Comparison of ENCODE assay signal across 30 cellular contexts in the genomic region with DNA sequence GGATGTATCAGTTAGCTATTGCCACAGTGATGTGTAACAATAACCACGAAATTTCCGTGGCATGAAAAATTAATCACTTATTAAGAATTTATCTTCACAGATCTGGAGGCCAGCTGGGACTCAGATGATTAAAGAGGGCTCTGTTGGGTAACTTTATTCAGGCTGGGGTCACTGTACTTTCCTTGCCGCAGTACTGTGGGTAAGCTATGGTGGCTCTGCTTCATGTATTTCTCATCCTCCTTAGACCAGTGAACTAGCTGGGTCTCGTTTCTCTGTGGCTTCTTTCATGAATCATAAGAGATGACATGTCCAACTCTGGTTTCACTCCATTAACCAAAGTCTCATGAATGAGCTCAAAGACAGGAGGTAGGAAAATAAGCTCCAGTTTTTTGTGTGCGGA. TPM values are rescaled to one million over a fixed set of nuclear protein-coding genes. Genes with fewer than 3 reads are reported as not detected.
A peak's percentile ranks its signal among the peaks of the same experiment; 100 is the strongest.
DNase-seq lines count a peak whose midpoint lies in the region; ATAC-seq, FAIRE-seq and TF ChIP-seq lines count a peak whose summit lies in the region.
"Had no signal": no experiment of that assay in that cellular context is flagged by ENCODE, and none has a peak within 500 bp of the region (broad histone marks: within the 10 kb centered on the region; RNA-seq: fewer than 3 reads in every experiment).

No MANE protein-coding gene starts in this region.

- H3K27me3 Mint-ChIP-seq in neural progenitor cell (ENCODE audit: insufficient read depth, low read depth): peaks cover 5% of the 10 kb centered on the region
- no peaks in the 10 kb centered on the region for H3K27me3 Mint-ChIP-seq in progenitor cell of endocrine pancreas
- H3K27me3 Mint-ChIP-seq: activated CD4-positive, alpha-beta T cell treated with anti-CD3 and anti-CD28 coated beads for 36 hours had no signal

- no peaks in the 10 kb centered on the region for H3K36me3 Mint-ChIP-seq in neural progenitor cell
- H3K36me3 Mint-ChIP-seq in progenitor cell of endocrine pancreas (ENCODE audit: insufficient read depth): no peaks in the 10 kb centered on the region
- H3K36me3 Mint-ChIP-seq: CD4-positive, CD25-positive, alpha-beta regulatory T cell; natural killer cell treated with Interleukin-12 subunit alpha and Interleukin-12 subunit beta and Interleukin-15 and Interleukin-18, amount 100 ng/mL, for 72 hours had no signal

- no peak overlapping the region for H2AFZ ChIP-seq in mammary epithelial cell (ENCODE audit: low read depth, low read length)
- H2AFZ ChIP-seq in neural progenitor cell (replicated peaks): no peak overlapping the region

- H3K4me1 ChIP-seq in mammary epithelial cell (ENCODE audit: insufficient read depth, low read length): no peaks in the 10 kb centered on the region
- H3K4me1 ChIP-seq in breast epithelium: no peaks in the 10 kb centered on the region
- H3K4me1 ChIP-seq in neural progenitor cell: peaks cover 8% of the 10 kb centered on the region
- H3K4me1 ChIP-seq: body of pancreas, gastroesophageal sphincter, thyroid gland had no signal

- intact Hi-C loops in mammary epithelial cell (cut with micrococcal nuclease): no loop called here
- intact Hi-C loops in breast epithelium (cut with DNase I; ENCODE audit: low total_unique reads): no loop called here

- H3K9me3 Mint-ChIP-seq in neural progenitor cell: peaks cover 7% of the 10 kb centered on the region
- peaks cover 13% of the 10 kb centered on the region for H3K9me3 Mint-ChIP-seq in progenitor cell of endocrine pancreas (ENCODE audit: low read depth)
- H3K9me3 Mint-ChIP-seq: natural killer cell treated with Interleukin-12 subunit alpha and Interleukin-12 subunit beta and Interleukin-15 and Interleukin-18, amount 100 ng/mL, for 72 hours; stimulated activated naive CD8-positive, alpha-beta T cell treated with anti-CD3 and anti-CD28 coated beads, Interleukin-15, Interleukin-2, amounts not matched to agents 100 ng/mL and 50 ng/mL, for 24 hours had no signal

- H3K4me2 ChIP-seq in mammary epithelial cell (ENCODE audit: insufficient read depth, low read depth, low read length) (no peak overlapping the region), neural progenitor cell (no peak overlapping the region)

- H3K27ac ChIP-seq in mammary epithelial cell (ENCODE audit: insufficient read depth, low read depth, low read length) (no peak overlapping the region), breast epithelium (no peak overlapping the region), neural progenitor cell (no peak overlapping the region)
- H3K27ac ChIP-seq: 22Rv1, body of pancreas, gastroesophageal sphincter, ovary, thyroid gland had no signal

- CTCF ChIA-PET in mammary epithelial cell (lab: Charles Lee; ENCODE audit: low non-redundant PET): interaction anchor here (0.6 kb wide), 1 partner anchor 398 kb away, joined by 3 read pairs; no protein-coding TSS in a partner anchor

- no peak for FAIRE-seq in bronchial epithelial cell (lab: Jason Lieb, UNC)
- FAIRE-seq: H54, islet of Langerhans had no signal

- DNase-seq in mammary epithelial cell (peak; percentile 51), breast epithelium (ENCODE audit: low spot score in 2 of 2) (no peak), bronchial epithelial cell (ENCODE audit: low read depth) (peak; percentile 8), neural progenitor cell (ENCODE audit: low spot score) (no peak), SKM-1 (lab: John Stamatoyannopoulos, UW; ENCODE audit: unreplicated experiment) (no peak), progenitor cell of endocrine pancreas (ENCODE audit: low spot score, unreplicated experiment) (no peak)
- DNase-seq in stimulated activated CD4-positive, alpha-beta T cell treated with anti-CD3 and anti-CD28 coated beads, Interleukin-12 subunit alpha, Interleukin-12 subunit beta, amount 100 ng/mL, for 4 hours: no peak
- DNase-seq: activated CD4-positive, alpha-beta T cell treated with anti-CD3 and anti-CD28 coated beads for 36 hours; activated CD8-positive, alpha-beta memory T cell treated with anti-CD3 and anti-CD28 coated beads for 24 hours; activated gamma-delta T cell; activated T-cell treated with anti-CD3 and anti-CD28 coated beads, Interleukin-2, amount 50 U/mL, for 1 hour; body of pancreas; CD4-positive, CD25-positive, alpha-beta regulatory T cell; effector CD8-positive, alpha-beta T cell; NCI-H187; NCI-H526 treated with DMSO at 0.1 percent for 48 hours; ovary; right cardiac atrium; thyroid gland had no signal

- no peak overlapping the region for H3K4me3 ChIP-seq in mammary epithelial cell (replicated peaks in 1 of 3; ENCODE audit: insufficient read depth in 1 of 3, low read depth in 2 of 3, low read length in 3 of 3)
- no peak overlapping the region for H3K4me3 ChIP-seq in breast epithelium
- H3K4me3 ChIP-seq in bronchial epithelial cell (ENCODE audit: low read depth, low read length): no peak overlapping the region
- H3K4me3 ChIP-seq in neural progenitor cell: no peak overlapping the region
- H3K4me3 ChIP-seq: body of pancreas, gastroesophageal sphincter, ovary, thyroid gland had no signal

- H3K27ac Mint-ChIP-seq in neural progenitor cell (no peak overlapping the region), progenitor cell of endocrine pancreas (no peak overlapping the region)
- H3K27ac Mint-ChIP-seq: activated CD4-positive, alpha-beta T cell treated with anti-CD3 and anti-CD28 coated beads for 36 hours; CD4-positive, CD25-positive, alpha-beta regulatory T cell; natural killer cell treated with Interleukin-12 subunit alpha and Interleukin-12 subunit beta and Interleukin-15 and Interleukin-18, amount 100 ng/mL, for 72 hours; stimulated activated naive CD8-positive, alpha-beta T cell treated with anti-CD3 and anti-CD28 coated beads, Interleukin-15, Interleukin-2, amounts not matched to agents 100 ng/mL and 50 ng/mL, for 24 hours had no signal

- TF ChIP-seq POLR2A in breast epithelium (IDR thresholded peaks at IDR 0.05): no peak

- no peaks in the 10 kb centered on the region for H3K27me3 ChIP-seq in mammary epithelial cell (ENCODE audit: insufficient read depth, low read length)
- peaks cover 0 to 25% of the 10 kb centered on the region in 2 donors for H3K27me3 ChIP-seq in breast epithelium
- H3K27me3 ChIP-seq in bronchial epithelial cell (ENCODE audit: control insufficient read depth, insufficient read depth, low read length): no peaks in the 10 kb centered on the region
- no peaks in the 10 kb centered on the region for H3K27me3 ChIP-seq in neural progenitor cell
- H3K27me3 ChIP-seq: body of pancreas, gastroesophageal sphincter, ovary had no signal

- H3K9me3 ChIP-seq in mammary epithelial cell (replicated peaks; ENCODE audit: insufficient read depth, low read length): no peaks in the 10 kb centered on the region
- H3K9me3 ChIP-seq in breast epithelium: peaks cover 0 to 11% of the 10 kb centered on the region in 2 donors
- H3K9me3 ChIP-seq in neural progenitor cell (ENCODE audit: low read depth): no peaks in the 10 kb centered on the region
- H3K9me3 ChIP-seq: body of pancreas, gastroesophageal sphincter, thyroid gland had no signal

- in situ Hi-C loops in mammary epithelial cell (cut with MboI; ENCODE audit: low sequenced_read_pairs in 2 of 2): no loop called here

- no peak overlapping the region for H3K9ac ChIP-seq in mammary epithelial cell (ENCODE audit: insufficient read depth, low read length)
- H3K9ac ChIP-seq in neural progenitor cell: no peak overlapping the region

- H3K4me3 Mint-ChIP-seq in neural progenitor cell: no peak overlapping the region
- H3K4me3 Mint-ChIP-seq in progenitor cell of endocrine pancreas (ENCODE audit: low read depth): no peak overlapping the region
- H3K4me3 Mint-ChIP-seq: activated CD4-positive, alpha-beta T cell treated with anti-CD3 and anti-CD28 coated beads for 36 hours; CD4-positive, CD25-positive, alpha-beta regulatory T cell; natural killer cell treated with Interleukin-12 subunit alpha and Interleukin-12 subunit beta and Interleukin-15 and Interleukin-18, amount 100 ng/mL, for 72 hours; stimulated activated naive CD8-positive, alpha-beta T cell treated with anti-CD3 and anti-CD28 coated beads, Interleukin-15, Interleukin-2, amounts not matched to agents 100 ng/mL and 50 ng/mL, for 24 hours had no signal

- no peaks in the 10 kb centered on the region for H3K4me1 Mint-ChIP-seq in neural progenitor cell
- H3K4me1 Mint-ChIP-seq in progenitor cell of endocrine pancreas (ENCODE audit: low read depth): no peaks in the 10 kb centered on the region
- H3K4me1 Mint-ChIP-seq: activated CD4-positive, alpha-beta T cell treated with anti-CD3 and anti-CD28 coated beads for 36 hours; CD4-positive, CD25-positive, alpha-beta regulatory T cell had no signal

- dilution Hi-C loops in mammary epithelial cell (cut with HindIII; ENCODE audit: low sequenced_read_pairs): no loop called here

- BruUV-seq in mammary epithelial cell (replicated peaks; lab: Mats Ljungman, UMichigan): no TSS peak

- no peaks in the 10 kb centered on the region for H3F3A ChIP-seq in neural progenitor cell (ENCODE audit: low read depth)

- no peak for TF ChIP-seq CTCF in mammary epithelial cell (conservative IDR thresholded peaks at IDR 0.05 in 1 of 2, IDR thresholded peaks at IDR 0.05 in 1 of 2; ENCODE audit: extremely low read depth in 1 of 2, insufficient read depth in 1 of 2, low read depth in 1 of 2, low read length in 2 of 2)
- TF ChIP-seq CTCF in breast epithelium (IDR thresholded peaks at IDR 0.05): no peak
- no peak for TF ChIP-seq CTCF in bronchial epithelial cell (IDR thresholded peaks at IDR 0.05; ENCODE audit: insufficient read depth, low read length, severe bottlenecking)
- TF ChIP-seq CTCF in neural progenitor cell (IDR thresholded peaks at IDR 0.05): no peak
- no peak for TF ChIP-seq CTCF in progenitor cell of endocrine pancreas (IDR thresholded peaks at IDR 0.05; ENCODE audit: unreplicated experiment)

- peak; percentile 93 for ATAC-seq in HG03135 (IDR thresholded peaks at IDR 0.05; ENCODE audit: unreplicated experiment)
- ATAC-seq: activated CD4-positive, alpha-beta T cell treated with anti-CD3 and anti-CD28 coated beads for 36 hours; body of pancreas; gastroesophageal sphincter; natural killer cell treated with Interleukin-12 subunit alpha and Interleukin-12 subunit beta and Interleukin-15 and Interleukin-18, amount 100 ng/mL, for 72 hours; right cardiac atrium had no signal

- H3K79me2 ChIP-seq in mammary epithelial cell (ENCODE audit: insufficient read depth, low read length): no peaks in the 10 kb centered on the region
- no peaks in the 10 kb centered on the region for H3K79me2 ChIP-seq in neural progenitor cell (ENCODE audit: low read depth)

- no peaks in the 10 kb centered on the region for H4K20me1 ChIP-seq in mammary epithelial cell (ENCODE audit: insufficient read depth, low read length)
- no peaks in the 10 kb centered on the region for H4K20me1 ChIP-seq in neural progenitor cell (ENCODE audit: low read depth)

- H3K36me3 ChIP-seq in mammary epithelial cell (ENCODE audit: insufficient read depth, low read length): peaks cover 4% of the 10 kb centered on the region
- H3K36me3 ChIP-seq in breast epithelium: no peaks in the 10 kb centered on the region
- H3K36me3 ChIP-seq in bronchial epithelial cell (ENCODE audit: control insufficient read depth, insufficient read depth, low read length): no peaks in the 10 kb centered on the region
- H3K36me3 ChIP-seq in neural progenitor cell: no peaks in the 10 kb centered on the region
- H3K36me3 ChIP-seq: gastroesophageal sphincter, ovary, thyroid gland had no signal

- 63% methylated on average over 5 of the region's 5 CpGs for WGBS in mammary epithelial cell (ENCODE audit: low coverage, missing lambda C conversion rate)

RNA-seq across cellular contexts. Expression of gene TEX13B, which starts 13.5 kb away (rescaled TPM):
- total RNA-seq in mammary epithelial cell (not detected), breast epithelium (not detected), bronchial epithelial cell (not detected in 2 replicates), neural progenitor cell (ENCODE audit: low replicate concordance) (not detected in 2 replicates), progenitor cell of endocrine pancreas (not detected in 2 replicates)
- not detected for polyA plus RNA-seq in mammary epithelial cell
- polyA minus RNA-seq in mammary epithelial cell: not detected
- total RNA-seq: activated CD4-positive, alpha-beta T cell treated with anti-CD3 and anti-CD28 coated beads for 36 hours; body of pancreas; CD4-positive, CD25-positive, alpha-beta regulatory T cell; gastroesophageal sphincter; LHCN-M2; lower leg skin; natural killer cell treated with Interleukin-12 subunit alpha and Interleukin-12 subunit beta and Interleukin-15 and Interleukin-18, amount 100 ng/mL, for 72 hours; ovary; right cardiac atrium; T-helper 1 cell treated with Interleukin-12 subunit alpha and Interleukin-12 subunit beta and Interleukin-4 antibody, amounts not matched to agents 30 ng/mL and 1 ng/mL, for 36 hours; thyroid gland had no signal
- polyA plus RNA-seq: CD4-positive, CD25-positive, alpha-beta regulatory T cell; esophagus; ovary; right cardiac atrium had no signal

Comparison
In these comparisons a context has a peak if more than half of its experiments do, and no peak if none do; other contexts are left out.
1. DNase-seq: peak in mammary epithelial cell (single experiment) and bronchial epithelial cell (single experiment); none in breast epithelium (0 of 2), neural progenitor cell (single experiment), SKM-1 (single experiment), progenitor cell of endocrine pancreas (single experiment) and stimulated activated CD4-positive, alpha-beta T cell treated with anti-CD3 and anti-CD28 coated beads, Interleukin-12 subunit alpha, Interleukin-12 subunit beta, amount 100 ng/mL, for 4 hours (single experiment).